Comparison of ENCODE assay signal across 8 cellular contexts in the genomic region with DNA sequence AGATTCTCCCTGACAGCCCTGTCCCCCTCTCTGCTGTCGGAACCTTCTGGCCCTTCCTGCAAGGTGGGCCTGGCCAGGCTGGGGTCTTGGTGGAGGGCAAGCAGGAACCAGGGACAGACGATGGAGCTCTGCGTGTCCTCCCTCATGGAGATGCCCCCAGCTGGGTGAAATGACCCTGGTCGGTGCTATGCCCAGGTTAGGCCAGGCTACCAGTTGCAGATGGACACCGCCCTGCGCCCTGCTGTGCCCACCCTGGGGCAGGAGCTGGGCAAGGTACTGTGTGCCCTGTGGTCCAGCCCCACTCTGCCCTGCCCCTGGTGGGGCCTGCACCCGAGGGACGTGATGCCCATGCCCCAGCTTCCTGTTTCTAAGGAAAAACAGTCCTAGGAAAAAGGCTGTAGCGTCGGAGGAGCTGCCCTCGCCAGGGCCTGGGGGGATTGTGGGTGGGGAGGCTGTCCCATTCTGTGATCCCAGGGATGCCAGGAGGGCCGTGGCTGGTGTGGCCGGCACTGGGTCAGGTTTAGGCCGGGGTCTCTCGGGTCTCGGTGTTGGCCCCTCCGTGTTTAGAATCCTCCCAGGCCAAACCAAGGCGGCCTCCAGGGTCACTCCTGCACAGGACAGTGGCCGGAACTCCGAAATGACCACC.
DNase-seq lines count a peak whose midpoint lies in the region; ATAC-seq and TF ChIP-seq lines count a peak whose summit lies in the region.

No MANE protein-coding gene starts in this region.

- H3K27me3 ChIP-seq in HAP-1 (ENCODE audit: low read depth), result no peaks in the 10 kb centered on the region
- no peaks in the 10 kb centered on the region for H3K27me3 ChIP-seq in iPS DF 6.9 (ENCODE audit: control insufficient read depth, insufficient read depth, low read length)
- peaks cover 0 to 33% (median 0%) of the 10 kb centered on the region in 7 donors for H3K27me3 ChIP-seq in spleen (replicated peaks in 1 of 7)

- no peaks in the 10 kb centered on the region for H3K36me3 ChIP-seq in HAP-1 (replicated peaks)
- H3K36me3 ChIP-seq in iPS DF 6.9 (ENCODE audit: control insufficient read depth, insufficient read depth, low read length), result no peaks in the 10 kb centered on the region; the same call in 1 of the 2 replicates
- H3K36me3 ChIP-seq in spleen, result peaks cover 0 to 8% (median 4%) of the 10 kb centered on the region in 6 donors

- CTCF ChIA-PET in activated CD8-positive, alpha-beta T cell treated with anti-CD3 and anti-CD28 coated beads, Interleukin-2, amount 10 ng/mL, durations not matched to agents 7 days and 5 days (lab: Charles Lee), result interaction anchor here (3.1 to 4.5 kb wide), 2 partner anchors 13 to 119 kb away, joined by 13 to 36 read pairs; a partner anchor contains a TSS

- peaks cover 5% of the 10 kb centered on the region; the same call in 1 of the 2 replicates for H3K4me1 ChIP-seq in HAP-1
- peaks cover 20% of the 10 kb centered on the region for H3K4me1 ChIP-seq in iPS DF 6.9 (ENCODE audit: control insufficient read depth, insufficient read depth, low read length)
- H3K4me1 ChIP-seq in spleen, result peaks cover 36 to 93% (median 71%) of the 10 kb centered on the region in 6 donors

- H3K9me3 ChIP-seq in HAP-1 (no peaks in the 10 kb centered on the region), iPS DF 6.9 (ENCODE audit: control insufficient read depth, insufficient read depth, low read length) (no peaks in the 10 kb centered on the region), spleen (no peaks in the 10 kb centered on the region)

- H3K4me1 Mint-ChIP-seq in activated CD8-positive, alpha-beta T cell treated with anti-CD3 and anti-CD28 coated beads, Interleukin-2, amount 10 ng/mL, durations not matched to agents 7 days and 5 days (ENCODE audit: low read depth), result peaks cover 22% of the 10 kb centered on the region

- ATAC-seq in activated CD8-positive, alpha-beta T cell treated with anti-CD3 and anti-CD28 coated beads, Interleukin-2, amount 10 ng/mL, durations not matched to agents 7 days and 5 days, result no peak
- ATAC-seq in GM21619 (IDR thresholded peaks at IDR 0.05; ENCODE audit: unreplicated experiment) (no peak), HG02571 (IDR thresholded peaks at IDR 0.05; ENCODE audit: unreplicated experiment) (no peak)

- POLR2A ChIA-PET in activated CD8-positive, alpha-beta T cell treated with anti-CD3 and anti-CD28 coated beads, Interleukin-2, amount 10 ng/mL, durations not matched to agents 7 days and 5 days (lab: Charles Lee), result interaction anchor here (0.8 to 1.1 kb wide), 2 partner anchors 13 to 119 kb away, joined by 3 to 5 read pairs; a partner anchor contains a TSS

- H3K9me3 Mint-ChIP-seq in activated CD8-positive, alpha-beta T cell treated with anti-CD3 and anti-CD28 coated beads, Interleukin-2, amount 10 ng/mL, durations not matched to agents 7 days and 5 days (ENCODE audit: insufficient read depth), result no peaks in the 10 kb centered on the region

- no peak for TF ChIP-seq POLR2A in spleen (IDR thresholded peaks at IDR 0.05)

- in situ Hi-C loops in HAP-1 (cut with MboI; ENCODE audit: low sequenced_read_pairs), result no loop called here

- intact Hi-C loops in spleen (cut with DNase I; ENCODE audit: low total_unique reads), result loop anchor here (5.0 kb wide), 1 partner anchor 116 kb away; no protein-coding TSS in a partner anchor

- DNase-seq in HAP-1 (ENCODE audit: low spot score in 2 of 2), result no peak
- no peak for DNase-seq in activated CD8-positive, alpha-beta T cell treated with anti-CD3 and anti-CD28 coated beads, Interleukin-2, amount 10 ng/mL, durations not matched to agents 7 days and 5 days
- no peak for DNase-seq in iPS DF 6.9 (ENCODE audit: low read depth, low spot score)
- DNase-seq in spleen, result no peak
- no peak for DNase-seq in NCI-H2029 treated with DMSO at 0.1 percent for 48 hours (lab: John Stamatoyannopoulos, UW)
- DNase-seq in activated CD4-positive, alpha-beta T cell treated with anti-CD3 and anti-CD28 coated beads, Interleukin-2, amount 50 U/mL, for 48 hours, result no peak

- H3K27ac Mint-ChIP-seq in activated CD8-positive, alpha-beta T cell treated with anti-CD3 and anti-CD28 coated beads, Interleukin-2, amount 10 ng/mL, durations not matched to agents 7 days and 5 days, result no peak overlapping the region

- H3K36me3 Mint-ChIP-seq in activated CD8-positive, alpha-beta T cell treated with anti-CD3 and anti-CD28 coated beads, Interleukin-2, amount 10 ng/mL, durations not matched to agents 7 days and 5 days (ENCODE audit: low read depth), result peaks cover 3% of the 10 kb centered on the region

- no CpG with 5 or more reads among the region's 20 CpGs for WGBS in iPS DF 6.9 (ENCODE audit: insufficient coverage, insufficient read length)
- 54 to 66% (median 56%) methylated on average over 17 to 20 of the region's 20 CpGs; no CpG with 5 or more reads in 1 of the 5 donors for WGBS in spleen, 5 donors

- no peaks in the 10 kb centered on the region for H3K27me3 Mint-ChIP-seq in activated CD8-positive, alpha-beta T cell treated with anti-CD3 and anti-CD28 coated beads, Interleukin-2, amount 10 ng/mL, durations not matched to agents 7 days and 5 days (ENCODE audit: low read depth)

- H3K27ac ChIP-seq in iPS DF 6.9 (ENCODE audit: low read length) (no peak overlapping the region), spleen (peak overlapping the region; percentile 78 to 96 (median 90))

- no peak for TF ChIP-seq CTCF in spleen (IDR thresholded peaks at IDR 0.05 in 8 of 11, conservative IDR thresholded peaks at IDR 0.05 in 3 of 11)

- H3K4me3 Mint-ChIP-seq in activated CD8-positive, alpha-beta T cell treated with anti-CD3 and anti-CD28 coated beads, Interleukin-2, amount 10 ng/mL, durations not matched to agents 7 days and 5 days, result peak overlapping the region; percentile 22

- H3K4me3 ChIP-seq in HAP-1 (peak overlapping the region; percentile 34), iPS DF 6.9 (ENCODE audit: low read length) (peak overlapping the region; percentile 37; the same call in 1 of the 2 replicates), spleen (peak overlapping the region in 6 of 8 donors; percentile 45 to 76 (median 52))
